Comparison of ENCODE assay signal across 2 cellular contexts in genomic region chr16:86951831-86952598, GRCh38.
TF ChIP-seq lines count a peak whose summit lies in the region.

No MANE protein-coding gene starts in this region.

TF ChIP-seq in K562, 482 proteins besides CTCF, POLR2A, EP300 and RAD21 (continued from another document):
- TF ChIP-seq ATF3 (IDR thresholded peaks at IDR 0.05) (peak; percentile 60; the same call in 1 of the 2 replicates), ATF3 (CRISPR knock-in tag; conservative IDR thresholded peaks at IDR 0.05) (no peak), ELF4 (CRISPR knock-in tag; IDR thresholded peaks at IDR 0.05) (no peak), LCOR (CRISPR knock-in tag; IDR thresholded peaks at IDR 0.05) (0 out of 2 replicates have a peak, but pooled peaks have one; percentile 31), ZNF175 (CRISPR knock-in tag; IDR thresholded peaks at IDR 0.05; ENCODE audit: low read depth) (peak; percentile 75; the same call in 1 of the 2 replicates), JUND (IDR thresholded peaks at IDR 0.05; ENCODE audit: borderline replicate concordance, low read depth, low read length) (peak; percentile 78), JUND (tag; IDR thresholded peaks at IDR 0.05; ENCODE audit: borderline replicate concordance, low read depth, low read length) (peak; percentile 76; the same call in 2 of the 3 replicates), DMBX1 (CRISPR knock-in tag; IDR thresholded peaks at IDR 0.05; ENCODE audit: borderline replicate concordance) (no peak), JUN (IDR thresholded peaks at IDR 0.05; ENCODE audit: borderline replicate concordance, low read depth, low read length) (peak; percentile 42; the same call in 1 of the 2 replicates), JUN (CRISPR knock-in tag; IDR thresholded peaks at IDR 0.05; ENCODE audit: borderline replicate concordance) (no peak), FOSL1 (tag; conservative IDR thresholded peaks at IDR 0.05) (peak; percentile 93)
TF ChIP-seq in K562: peak in this region for 9.

TF ChIP-seq in GM23338, 12 proteins besides CTCF, POLR2A, EP300 and RAD21 (continued from another document):
- TF ChIP-seq, protein P1, sequence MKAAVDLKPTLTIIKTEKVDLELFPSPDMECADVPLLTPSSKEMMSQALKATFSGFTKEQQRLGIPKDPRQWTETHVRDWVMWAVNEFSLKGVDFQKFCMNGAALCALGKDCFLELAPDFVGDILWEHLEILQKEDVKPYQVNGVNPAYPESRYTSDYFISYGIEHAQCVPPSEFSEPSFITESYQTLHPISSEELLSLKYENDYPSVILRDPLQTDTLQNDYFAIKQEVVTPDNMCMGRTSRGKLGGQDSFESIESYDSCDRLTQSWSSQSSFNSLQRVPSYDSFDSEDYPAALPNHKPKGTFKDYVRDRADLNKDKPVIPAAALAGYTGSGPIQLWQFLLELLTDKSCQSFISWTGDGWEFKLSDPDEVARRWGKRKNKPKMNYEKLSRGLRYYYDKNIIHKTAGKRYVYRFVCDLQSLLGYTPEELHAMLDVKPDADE (IDR thresholded peaks at IDR 0.05) = no peak
